Comparison of ENCODE assay signal across 18 cellular contexts in the genomic region with DNA sequence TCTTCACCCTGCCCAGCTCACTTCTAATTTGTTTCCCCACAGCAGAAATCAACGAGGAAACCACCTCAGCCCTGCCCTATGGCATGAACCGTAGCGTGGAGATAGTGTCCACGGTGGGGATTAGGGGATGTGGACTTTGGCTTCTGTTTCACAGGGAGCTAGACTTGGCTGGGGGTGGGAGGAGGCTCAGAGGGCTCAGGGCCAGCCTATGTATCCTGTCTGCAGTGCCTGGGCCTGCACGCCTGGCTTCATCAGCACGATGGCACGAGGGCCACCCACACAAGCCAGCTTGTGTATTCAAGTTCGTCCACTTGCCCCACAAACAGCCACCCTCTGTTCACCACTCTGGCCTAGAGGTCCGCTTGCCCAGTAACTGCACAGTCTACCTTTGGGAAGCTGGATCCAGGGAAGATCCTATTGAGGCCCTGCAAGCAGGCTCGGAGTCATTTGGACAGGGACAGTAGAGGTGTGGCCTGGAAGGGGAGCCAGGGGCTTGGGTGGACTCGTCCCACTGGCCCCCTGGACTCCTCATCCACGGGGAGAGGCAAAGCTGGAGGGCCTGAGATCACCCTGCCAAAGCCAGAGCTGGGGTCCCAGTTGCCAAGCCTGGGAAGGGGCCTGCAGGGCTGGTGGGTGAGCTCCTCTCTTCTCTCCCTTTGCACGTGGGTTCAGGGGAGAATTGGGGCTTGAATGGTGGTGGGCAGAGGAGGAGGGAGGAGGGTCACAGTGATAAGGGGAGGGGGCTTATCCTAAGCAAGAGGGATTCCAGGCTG. TPM values are rescaled to one million over a fixed set of nuclear protein-coding genes. Genes with fewer than 3 reads are reported as not detected.
DNase-seq lines count a peak whose midpoint lies in the region; ATAC-seq and TF ChIP-seq lines count a peak whose summit lies in the region.
"Had no signal": no experiment of that assay in that cellular context is flagged by ENCODE, and none has a peak within 500 bp of the region (broad histone marks: within the 10 kb centered on the region; RNA-seq: fewer than 3 reads in every experiment).

No MANE protein-coding gene starts in this region.

- CTCF ChIA-PET in CD4-positive, alpha-beta memory T cell (lab: Charles Lee; ENCODE audit: partially characterized antibody), result interaction anchor here (1.0 to 1.3 kb wide), 2 partner anchors 9 to 28 kb away, joined by 3 to 6 read pairs; no protein-coding TSS in a partner anchor

- POLR2A ChIA-PET in CD4-positive, alpha-beta memory T cell (lab: Charles Lee; ENCODE audit: partially characterized antibody), result interaction anchor here (0.7 to 1.7 kb wide), 4 partner anchors 12 to 43 kb away, joined by 3 to 6 read pairs (median 4); no protein-coding TSS in a partner anchor

- H3K4me1 ChIP-seq in CD4-positive, alpha-beta memory T cell (ENCODE audit: insufficient read depth, low read length), result peaks cover 39% of the 10 kb centered on the region
- H3K4me1 ChIP-seq in RWPE2 (ENCODE audit: insufficient read depth, poor library complexity, severe bottlenecking) (no peaks in the 10 kb centered on the region), thyroid gland (no peaks in the 10 kb centered on the region)

- ATAC-seq in RWPE2 (ENCODE audit: low read depth), result peak; percentile 3; the same call in 1 of the 3 replicates

- peaks cover 16 to 37% (median 30%) of the 10 kb centered on the region in 4 donors for H3K4me1 Mint-ChIP-seq in CD4-positive, alpha-beta memory T cell
- H3K4me1 Mint-ChIP-seq in nephron progenitor cell, result no peaks in the 10 kb centered on the region

- 63 to 67% methylated on average over 10 to 13 of the region's 13 CpGs for WGBS in thyroid gland, 2 donors

- no peaks in the 10 kb centered on the region for H3K9me3 ChIP-seq in CD4-positive, alpha-beta memory T cell (ENCODE audit: control insufficient read depth in 1 of 2, low read length in 2 of 2)
- H3K9me3 ChIP-seq in RWPE2 (ENCODE audit: severe bottlenecking) (no peaks in the 10 kb centered on the region), thyroid gland (no peaks in the 10 kb centered on the region)
- H3K9me3 ChIP-seq: BLaER1, vagina had no signal

- H3K4me3 ChIP-seq in CD4-positive, alpha-beta memory T cell (ENCODE audit: low read length in 2 of 2), result no peak overlapping the region
- H3K4me3 ChIP-seq in RWPE2 (ENCODE audit: severe bottlenecking), result no peak overlapping the region
- no peak overlapping the region for H3K4me3 ChIP-seq in thyroid gland (replicated peaks in 1 of 3)
- H3K4me3 ChIP-seq: BLaER1, vagina had no signal

- TF ChIP-seq CTCF in RWPE2 (IDR thresholded peaks at IDR 0.05; ENCODE audit: poor library complexity, severe bottlenecking), result no peak
- no peak for TF ChIP-seq CTCF in thyroid gland (IDR thresholded peaks at IDR 0.05)
- no peak for TF ChIP-seq CTCF in nephron progenitor cell (IDR thresholded peaks at IDR 0.05)

- no peak overlapping the region for H3K27ac ChIP-seq in CD4-positive, alpha-beta memory T cell (ENCODE audit: low read depth, low read length)
- H3K27ac ChIP-seq in RWPE2 (ENCODE audit: poor library complexity, severe bottlenecking) (no peak overlapping the region), thyroid gland (no peak overlapping the region)
- H3K27ac ChIP-seq: BLaER1, brain microvascular endothelial cell, vagina had no signal

- H3K27me3 ChIP-seq in CD4-positive, alpha-beta memory T cell (ENCODE audit: insufficient read depth, low read length), result no peaks in the 10 kb centered on the region
- H3K27me3 ChIP-seq in RWPE2 (ENCODE audit: insufficient read depth, poor library complexity, severe bottlenecking) (no peaks in the 10 kb centered on the region), thyroid gland (no peaks in the 10 kb centered on the region)
- H3K27me3 ChIP-seq: BLaER1, vagina had no signal

- intact Hi-C loops in CD4-positive, alpha-beta memory T cell (cut with micrococcal nuclease), result no loop called here
- intact Hi-C loops in thyroid gland (cut with DNase I), result no loop called here

- no peak overlapping the region for H3K4me3 Mint-ChIP-seq in CD4-positive, alpha-beta memory T cell
- no peak overlapping the region for H3K4me3 Mint-ChIP-seq in nephron progenitor cell

- DNase-seq in CD4-positive, alpha-beta memory T cell, result no peak
- no peak for DNase-seq in RWPE2 (ENCODE audit: low spot score)
- DNase-seq in globus pallidus (ENCODE audit: low spot score), result peak; percentile 90
- DNase-seq in occipital lobe (lab: John Stamatoyannopoulos, UW), result peak; percentile 42
- DNase-seq in thyroid gland, result no peak
- no peak for DNase-seq in H4 (ENCODE audit: low spot score)
- DNase-seq in nephron progenitor cell, result no peak
- DNase-seq: activated effector memory CD4-positive, alpha-beta T cell treated with Interleukin-2 at 50 U/mL for 16 hours; brain microvascular endothelial cell; DND-41; effector CD4-positive, alpha-beta T cell; GOT3; mesenchymal stem cell; small intestine; stimulated activated naive CD4-positive, alpha-beta T cell treated with Interleukin-2 at 50 U/mL for 16 hours; T-helper 2 cell had no signal

- peaks cover 6 to 22% of the 10 kb centered on the region in 2 donors for H3K36me3 Mint-ChIP-seq in CD4-positive, alpha-beta memory T cell
- H3K36me3 Mint-ChIP-seq in nephron progenitor cell (ENCODE audit: low read depth), result no peaks in the 10 kb centered on the region

- peaks cover 0 to 1% (median 0%) of the 10 kb centered on the region in 8 donors for H3K9me3 Mint-ChIP-seq in CD4-positive, alpha-beta memory T cell
- no peaks in the 10 kb centered on the region for H3K9me3 Mint-ChIP-seq in nephron progenitor cell

- no peak for TF ChIP-seq POLR2A in thyroid gland (IDR thresholded peaks at IDR 0.05)

- no peaks in the 10 kb centered on the region for H3K27me3 Mint-ChIP-seq in CD4-positive, alpha-beta memory T cell
- peaks cover 44% of the 10 kb centered on the region for H3K27me3 Mint-ChIP-seq in nephron progenitor cell (ENCODE audit: low read depth, poor library complexity)

- peaks cover 12% of the 10 kb centered on the region for H3K36me3 ChIP-seq in CD4-positive, alpha-beta memory T cell (ENCODE audit: insufficient read depth, low read length)
- H3K36me3 ChIP-seq in RWPE2 (ENCODE audit: low read depth) (no peaks in the 10 kb centered on the region), thyroid gland (no peaks in the 10 kb centered on the region)
- H3K36me3 ChIP-seq: brain microvascular endothelial cell, vagina had no signal

- H3K27ac Mint-ChIP-seq in CD4-positive, alpha-beta memory T cell, result peak overlapping the region in 5 of 7 donors; percentile 15 to 86 (median 65)
- H3K27ac Mint-ChIP-seq in nephron progenitor cell, result no peak overlapping the region

RNA-seq across cellular contexts. Expression of a gene that starts 38.0 kb away (rescaled TPM):
- 1 to 10 TPM; 1.4 to 1.5 TPM for total RNA-seq in CD4-positive, alpha-beta memory T cell
- 1 to 10 TPM in 1 of 2 donors, under 1 TPM in 1; 0.93 to 1.2 TPM for polyA plus RNA-seq in CD4-positive, alpha-beta memory T cell
- total RNA-seq in occipital lobe (1.7 TPM), thyroid gland (1 to 10 TPM in 1 of 4 donors, under 1 TPM in 3; 0.67 to 3.4 (median 0.86) TPM)
- total RNA-seq in H4 (2014; rRNA removed; shearing (Covaris generic)), result 66.2 and 67.5 TPM in 2 replicates

Comparison
In these comparisons a context has a peak if more than half of its experiments do, and no peak if none do; other contexts are left out.
1. DNase-seq: peak in globus pallidus (single experiment) and occipital lobe (single experiment); none in CD4-positive, alpha-beta memory T cell (0 of 5), RWPE2 (single experiment), thyroid gland (0 of 2), H4 (single experiment) and nephron progenitor cell (single experiment).
2. RNA of a gene that starts 38.0 kb away (total RNA-seq): 66.2 to 67.5 TPM in H4; 1.7 TPM in occipital lobe (single experiment), 1.4 to 1.5 TPM in CD4-positive, alpha-beta memory T cell and 0.67 to 3.4 TPM in thyroid gland; every median in the first group is over 10 times any median in the second.